In the genomic region with DNA sequence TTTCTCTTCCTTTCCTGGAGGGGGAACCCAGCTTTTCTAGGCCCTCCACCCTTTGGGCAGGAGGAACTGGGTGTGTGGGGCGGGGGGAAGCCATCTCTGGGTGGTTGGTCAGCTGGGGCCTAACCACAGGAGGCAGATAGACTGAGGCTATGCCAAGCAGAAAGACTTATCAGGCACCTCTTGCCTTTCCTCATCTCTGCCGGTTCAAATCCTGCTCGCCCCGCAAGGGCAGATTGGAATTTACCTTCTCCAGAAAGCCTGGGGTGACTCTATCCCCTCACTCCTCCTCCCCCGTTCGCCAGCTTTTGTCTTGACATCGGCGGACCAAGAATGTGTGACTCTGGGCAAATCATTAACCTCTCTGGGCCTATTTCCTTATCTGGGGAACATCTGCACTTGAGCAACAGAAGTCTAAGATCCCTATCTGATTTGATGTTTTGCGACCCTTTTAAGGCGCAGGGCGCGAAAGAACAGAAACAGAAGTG, we compare ENCODE assay signal across 2 cellular contexts.
A peak's percentile ranks its signal among the peaks of the same experiment; 100 is the strongest.
TF ChIP-seq lines count a peak whose summit lies in the region.

No MANE protein-coding gene starts in this region.

TF ChIP-seq in SK-N-SH treated with all-trans-retinoic acid at 6 μM for 48 hours, 23 proteins besides CTCF, POLR2A, EP300 and RAD21:
- TF ChIP-seq OSR1 (CRISPR knock-in tag; IDR thresholded peaks at IDR 0.05) = no peak
- no peak for TF ChIP-seq ZNF565 (CRISPR knock-in tag; conservative IDR thresholded peaks at IDR 0.05; ENCODE audit: low read depth)
- TF ChIP-seq PPARA (CRISPR knock-in tag; IDR thresholded peaks at IDR 0.05; ENCODE audit: borderline replicate concordance) = no peak
- TF ChIP-seq, protein P1, sequence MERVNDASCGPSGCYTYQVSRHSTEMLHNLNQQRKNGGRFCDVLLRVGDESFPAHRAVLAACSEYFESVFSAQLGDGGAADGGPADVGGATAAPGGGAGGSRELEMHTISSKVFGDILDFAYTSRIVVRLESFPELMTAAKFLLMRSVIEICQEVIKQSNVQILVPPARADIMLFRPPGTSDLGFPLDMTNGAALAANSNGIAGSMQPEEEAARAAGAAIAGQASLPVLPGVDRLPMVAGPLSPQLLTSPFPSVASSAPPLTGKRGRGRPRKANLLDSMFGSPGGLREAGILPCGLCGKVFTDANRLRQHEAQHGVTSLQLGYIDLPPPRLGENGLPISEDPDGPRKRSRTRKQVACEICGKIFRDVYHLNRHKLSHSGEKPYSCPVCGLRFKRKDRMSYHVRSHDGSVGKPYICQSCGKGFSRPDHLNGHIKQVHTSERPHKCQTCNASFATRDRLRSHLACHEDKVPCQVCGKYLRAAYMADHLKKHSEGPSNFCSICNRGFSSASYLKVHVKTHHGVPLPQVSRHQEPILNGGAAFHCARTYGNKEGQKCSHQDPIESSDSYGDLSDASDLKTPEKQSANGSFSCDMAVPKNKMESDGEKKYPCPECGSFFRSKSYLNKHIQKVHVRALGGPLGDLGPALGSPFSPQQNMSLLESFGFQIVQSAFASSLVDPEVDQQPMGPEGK (CRISPR knock-in tag; IDR thresholded peaks at IDR 0.05; ENCODE audit: borderline replicate concordance) = no peak
- no peak for TF ChIP-seq ZNF70 (CRISPR knock-in tag; IDR thresholded peaks at IDR 0.05)
- no peak for TF ChIP-seq ZFP30 (CRISPR knock-in tag; IDR thresholded peaks at IDR 0.05)
- TF ChIP-seq GLIS3 (CRISPR knock-in tag; IDR thresholded peaks at IDR 0.05) = no peak
- no peak for TF ChIP-seq ARNTL (CRISPR knock-in tag; IDR thresholded peaks at IDR 0.05; ENCODE audit: borderline replicate concordance, low read depth)
- TF ChIP-seq SNAI2 (CRISPR knock-in tag; IDR thresholded peaks at IDR 0.05) = no peak
- no peak for TF ChIP-seq ZFP3 (CRISPR knock-in tag; IDR thresholded peaks at IDR 0.05)
- no peak for TF ChIP-seq ZNF8 (CRISPR knock-in tag; IDR thresholded peaks at IDR 0.05)
- TF ChIP-seq CSDC2 (CRISPR knock-in tag; IDR thresholded peaks at IDR 0.05) = no peak
- TF ChIP-seq BACH2 (CRISPR knock-in tag; IDR thresholded peaks at IDR 0.05; ENCODE audit: borderline replicate concordance) = no peak
- TF ChIP-seq TSHZ2 (CRISPR knock-in tag; IDR thresholded peaks at IDR 0.05) = no peak
- no peak for TF ChIP-seq CREB5 (CRISPR knock-in tag; IDR thresholded peaks at IDR 0.05; ENCODE audit: low read depth)

TF ChIP-seq in GM12878, 131 proteins besides CTCF, POLR2A, EP300 and RAD21 (continues in another document):
- TF ChIP-seq MTA2 (IDR thresholded peaks at IDR 0.05; ENCODE audit: low read depth) (no peak), BACH1 (IDR thresholded peaks at IDR 0.05; ENCODE audit: borderline replicate concordance) (no peak), IKZF2 (IDR thresholded peaks at IDR 0.05) (peak; percentile 0 to 4; a peak in 1 of 4 replicates), NKRF (conservative IDR thresholded peaks at IDR 0.05) (no peak), SREBF1 (IDR thresholded peaks at IDR 0.05; ENCODE audit: low read length) (no peak), CREB1 (IDR thresholded peaks at IDR 0.05; ENCODE audit: low read depth) (no peak), ZNF384 (IDR thresholded peaks at IDR 0.05; ENCODE audit: borderline replicate concordance, low read depth, low read length) (no peak), SPI1 (IDR thresholded peaks at IDR 0.05; ENCODE audit: borderline replicate concordance, insufficient read depth, low read depth, low read length) (peak; percentile 40; the same call in 1 of the 2 replicates), SMARCA5 (IDR thresholded peaks at IDR 0.05) (no peak; the same call in 1 of the 2 replicates), CHD1 (IDR thresholded peaks at IDR 0.05; ENCODE audit: low read depth, low read length) (no peak), SMAD5 (IDR thresholded peaks at IDR 0.05; ENCODE audit: low read depth) (no peak), HDAC6 (IDR thresholded peaks at IDR 0.05; ENCODE audit: unreplicated experiment) (no peak), YY1 (IDR thresholded peaks at IDR 0.05; ENCODE audit: low read depth, low read length) (peak; percentile 35; the same call in 1 of the 2 replicates), TBL1XR1 (IDR thresholded peaks at IDR 0.05; ENCODE audit: low read depth, low read length) (no peak), HDAC2 (IDR thresholded peaks at IDR 0.05) (no peak), CBFB (IDR thresholded peaks at IDR 0.05; ENCODE audit: low read depth) (peak; percentile 67; the same call in 1 of the 2 replicates), LARP7 (IDR thresholded peaks at IDR 0.05) (no peak), MXI1 (IDR thresholded peaks at IDR 0.05; ENCODE audit: low read depth, low read length) (no peak), GABPA (IDR thresholded peaks at IDR 0.05; ENCODE audit: low read depth) (no peak), FOXK2 (IDR thresholded peaks at IDR 0.05) (no peak), RUNX3 (IDR thresholded peaks at IDR 0.05; ENCODE audit: low read length) (peak; percentile 78), NFYA (IDR thresholded peaks at IDR 0.05; ENCODE audit: borderline replicate concordance, low read depth, low read length) (no peak), BRCA1 (IDR thresholded peaks at IDR 0.05; ENCODE audit: low read depth, low read length) (no peak), PAX5 (IDR thresholded peaks at IDR 0.05; ENCODE audit: borderline replicate concordance, low read depth, low read length) (no peak), KLF5 (IDR thresholded peaks at IDR 0.05; ENCODE audit: partially characterized antibody) (no peak), E2F4 (IDR thresholded peaks at IDR 0.05; ENCODE audit: low read depth, low read length) (0 out of 2 replicates have a peak, but pooled peaks have one; percentile 7), BMI1 (IDR thresholded peaks at IDR 0.05; ENCODE audit: borderline replicate concordance) (no peak), NRF1 (conservative IDR thresholded peaks at IDR 0.05; ENCODE audit: low read depth, low read length) (0 out of 2 replicates have a peak, but pooled peaks have one; percentile 6), SUZ12 (IDR thresholded peaks at IDR 0.05; ENCODE audit: unreplicated experiment) (no peak)
- TF ChIP-seq, protein P2, sequence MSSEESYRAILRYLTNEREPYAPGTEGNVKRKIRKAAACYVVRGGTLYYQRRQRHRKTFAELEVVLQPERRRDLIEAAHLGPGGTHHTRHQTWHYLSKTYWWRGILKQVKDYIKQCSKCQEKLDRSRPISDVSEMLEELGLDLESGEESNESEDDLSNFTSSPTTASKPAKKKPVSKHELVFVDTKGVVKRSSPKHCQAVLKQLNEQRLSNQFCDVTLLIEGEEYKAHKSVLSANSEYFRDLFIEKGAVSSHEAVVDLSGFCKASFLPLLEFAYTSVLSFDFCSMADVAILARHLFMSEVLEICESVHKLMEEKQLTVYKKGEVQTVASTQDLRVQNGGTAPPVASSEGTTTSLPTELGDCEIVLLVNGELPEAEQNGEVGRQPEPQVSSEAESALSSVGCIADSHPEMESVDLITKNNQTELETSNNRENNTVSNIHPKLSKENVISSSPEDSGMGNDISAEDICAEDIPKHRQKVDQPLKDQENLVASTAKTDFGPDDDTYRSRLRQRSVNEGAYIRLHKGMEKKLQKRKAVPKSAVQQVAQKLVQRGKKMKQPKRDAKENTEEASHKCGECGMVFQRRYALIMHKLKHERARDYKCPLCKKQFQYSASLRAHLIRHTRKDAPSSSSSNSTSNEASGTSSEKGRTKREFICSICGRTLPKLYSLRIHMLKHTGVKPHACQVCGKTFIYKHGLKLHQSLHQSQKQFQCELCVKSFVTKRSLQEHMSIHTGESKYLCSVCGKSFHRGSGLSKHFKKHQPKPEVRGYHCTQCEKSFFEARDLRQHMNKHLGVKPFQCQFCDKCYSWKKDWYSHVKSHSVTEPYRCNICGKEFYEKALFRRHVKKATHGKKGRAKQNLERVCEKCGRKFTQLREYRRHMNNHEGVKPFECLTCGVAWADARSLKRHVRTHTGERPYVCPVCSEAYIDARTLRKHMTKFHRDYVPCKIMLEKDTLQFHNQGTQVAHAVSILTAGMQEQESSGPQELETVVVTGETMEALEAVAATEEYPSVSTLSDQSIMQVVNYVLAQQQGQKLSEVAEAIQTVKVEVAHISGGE (CRISPR knock-in tag; IDR thresholded peaks at IDR 0.05) = no peak
- TF ChIP-seq, protein P3, sequence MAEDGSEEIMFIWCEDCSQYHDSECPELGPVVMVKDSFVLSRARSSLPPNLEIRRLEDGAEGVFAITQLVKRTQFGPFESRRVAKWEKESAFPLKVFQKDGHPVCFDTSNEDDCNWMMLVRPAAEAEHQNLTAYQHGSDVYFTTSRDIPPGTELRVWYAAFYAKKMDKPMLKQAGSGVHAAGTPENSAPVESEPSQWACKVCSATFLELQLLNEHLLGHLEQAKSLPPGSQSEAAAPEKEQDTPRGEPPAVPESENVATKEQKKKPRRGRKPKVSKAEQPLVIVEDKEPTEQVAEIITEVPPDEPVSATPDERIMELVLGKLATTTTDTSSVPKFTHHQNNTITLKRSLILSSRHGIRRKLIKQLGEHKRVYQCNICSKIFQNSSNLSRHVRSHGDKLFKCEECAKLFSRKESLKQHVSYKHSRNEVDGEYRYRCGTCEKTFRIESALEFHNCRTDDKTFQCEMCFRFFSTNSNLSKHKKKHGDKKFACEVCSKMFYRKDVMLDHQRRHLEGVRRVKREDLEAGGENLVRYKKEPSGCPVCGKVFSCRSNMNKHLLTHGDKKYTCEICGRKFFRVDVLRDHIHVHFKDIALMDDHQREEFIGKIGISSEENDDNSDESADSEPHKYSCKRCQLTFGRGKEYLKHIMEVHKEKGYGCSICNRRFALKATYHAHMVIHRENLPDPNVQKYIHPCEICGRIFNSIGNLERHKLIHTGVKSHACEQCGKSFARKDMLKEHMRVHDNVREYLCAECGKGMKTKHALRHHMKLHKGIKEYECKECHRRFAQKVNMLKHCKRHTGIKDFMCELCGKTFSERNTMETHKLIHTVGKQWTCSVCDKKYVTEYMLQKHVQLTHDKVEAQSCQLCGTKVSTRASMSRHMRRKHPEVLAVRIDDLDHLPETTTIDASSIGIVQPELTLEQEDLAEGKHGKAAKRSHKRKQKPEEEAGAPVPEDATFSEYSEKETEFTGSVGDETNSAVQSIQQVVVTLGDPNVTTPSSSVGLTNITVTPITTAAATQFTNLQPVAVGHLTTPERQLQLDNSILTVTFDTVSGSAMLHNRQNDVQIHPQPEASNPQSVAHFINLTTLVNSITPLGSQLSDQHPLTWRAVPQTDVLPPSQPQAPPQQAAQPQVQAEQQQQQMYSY (CRISPR knock-in tag; IDR thresholded peaks at IDR 0.05) = no peak
- TF ChIP-seq, protein P4, sequence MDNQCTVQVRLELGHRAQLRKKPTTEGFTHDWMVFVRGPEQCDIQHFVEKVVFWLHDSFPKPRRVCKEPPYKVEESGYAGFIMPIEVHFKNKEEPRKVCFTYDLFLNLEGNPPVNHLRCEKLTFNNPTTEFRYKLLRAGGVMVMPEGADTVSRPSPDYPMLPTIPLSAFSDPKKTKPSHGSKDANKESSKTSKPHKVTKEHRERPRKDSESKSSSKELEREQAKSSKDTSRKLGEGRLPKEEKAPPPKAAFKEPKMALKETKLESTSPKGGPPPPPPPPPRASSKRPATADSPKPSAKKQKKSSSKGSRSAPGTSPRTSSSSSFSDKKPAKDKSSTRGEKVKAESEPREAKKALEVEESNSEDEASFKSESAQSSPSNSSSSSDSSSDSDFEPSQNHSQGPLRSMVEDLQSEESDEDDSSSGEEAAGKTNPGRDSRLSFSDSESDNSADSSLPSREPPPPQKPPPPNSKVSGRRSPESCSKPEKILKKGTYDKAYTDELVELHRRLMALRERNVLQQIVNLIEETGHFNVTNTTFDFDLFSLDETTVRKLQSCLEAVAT (IDR thresholded peaks at IDR 0.05) = peak; percentile 59; the same call in 1 of the 2 replicates
- TF ChIP-seq, protein P5, sequence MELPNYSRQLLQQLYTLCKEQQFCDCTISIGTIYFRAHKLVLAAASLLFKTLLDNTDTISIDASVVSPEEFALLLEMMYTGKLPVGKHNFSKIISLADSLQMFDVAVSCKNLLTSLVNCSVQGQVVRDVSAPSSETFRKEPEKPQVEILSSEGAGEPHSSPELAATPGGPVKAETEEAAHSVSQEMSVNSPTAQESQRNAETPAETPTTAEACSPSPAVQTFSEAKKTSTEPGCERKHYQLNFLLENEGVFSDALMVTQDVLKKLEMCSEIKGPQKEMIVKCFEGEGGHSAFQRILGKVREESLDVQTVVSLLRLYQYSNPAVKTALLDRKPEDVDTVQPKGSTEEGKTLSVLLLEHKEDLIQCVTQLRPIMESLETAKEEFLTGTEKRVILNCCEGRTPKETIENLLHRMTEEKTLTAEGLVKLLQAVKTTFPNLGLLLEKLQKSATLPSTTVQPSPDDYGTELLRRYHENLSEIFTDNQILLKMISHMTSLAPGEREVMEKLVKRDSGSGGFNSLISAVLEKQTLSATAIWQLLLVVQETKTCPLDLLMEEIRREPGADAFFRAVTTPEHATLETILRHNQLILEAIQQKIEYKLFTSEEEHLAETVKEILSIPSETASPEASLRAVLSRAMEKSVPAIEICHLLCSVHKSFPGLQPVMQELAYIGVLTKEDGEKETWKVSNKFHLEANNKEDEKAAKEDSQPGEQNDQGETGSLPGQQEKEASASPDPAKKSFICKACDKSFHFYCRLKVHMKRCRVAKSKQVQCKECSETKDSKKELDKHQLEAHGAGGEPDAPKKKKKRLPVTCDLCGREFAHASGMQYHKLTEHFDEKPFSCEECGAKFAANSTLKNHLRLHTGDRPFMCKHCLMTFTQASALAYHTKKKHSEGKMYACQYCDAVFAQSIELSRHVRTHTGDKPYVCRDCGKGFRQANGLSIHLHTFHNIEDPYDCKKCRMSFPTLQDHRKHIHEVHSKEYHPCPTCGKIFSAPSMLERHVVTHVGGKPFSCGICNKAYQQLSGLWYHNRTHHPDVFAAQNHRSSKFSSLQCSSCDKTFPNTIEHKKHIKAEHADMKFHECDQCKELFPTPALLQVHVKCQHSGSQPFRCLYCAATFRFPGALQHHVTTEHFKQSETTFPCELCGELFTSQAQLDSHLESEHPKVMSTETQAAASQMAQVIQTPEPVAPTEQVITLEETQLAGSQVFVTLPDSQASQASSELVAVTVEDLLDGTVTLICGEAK (IDR thresholded peaks at IDR 0.05; ENCODE audit: borderline replicate concordance) = no peak
